7 cellular contexts compared by ENCODE assay signal in genomic region chr5:108728566-108729305, GRCh38. TPM values are rescaled to one million over a fixed set of nuclear protein-coding genes. Genes with fewer than 3 reads are reported as not detected.
A peak's percentile ranks its signal among the peaks of the same experiment; 100 is the strongest.
DNase-seq lines count a peak whose midpoint lies in the region; ATAC-seq lines count a peak whose summit lies in the region.

No MANE protein-coding gene starts in this region.

- H3K9me3 ChIP-seq in mucosa of rectum (ENCODE audit: control insufficient read depth in 2 of 2, low read length in 2 of 2): no peaks in the 10 kb centered on the region

- H3K27ac ChIP-seq in caudate nucleus (ENCODE audit: low read depth, low read length) (peak overlapping the region; percentile 65), mucosa of rectum (ENCODE audit: low read depth in 2 of 2, low read length in 2 of 2) (peak overlapping the region; percentile 92 to 93), substantia nigra (ENCODE audit: low read depth, low read length, poor library complexity, severe bottlenecking) (peak overlapping the region; percentile 84)

- peak overlapping the region; percentile 78 to 79 (median 79) for H3K4me3 Mint-ChIP-seq in T-cell

- POLR2A ChIA-PET in T-cell (lab: Charles Lee): interaction anchor here (0.6 to 1.0 kb wide), 6 partner anchors 14 to 1163 kb away, joined by 3 to 4 read pairs (median 4); partner anchors contain the start of gene FER (in 1 of the 2)

- peaks cover 4 to 13% of the 10 kb centered on the region in 2 donors for H3K4me1 ChIP-seq in mucosa of rectum (ENCODE audit: control insufficient read depth in 2 of 2, insufficient read depth in 2 of 2, low read length in 2 of 2)

- H3K4me3 ChIP-seq in mucosa of rectum (ENCODE audit: low read length in 2 of 2): peak overlapping the region; percentile 90 to 91

- ATAC-seq in GM19043 (IDR thresholded peaks at IDR 0.05; ENCODE audit: low read depth, unreplicated experiment): peak; percentile 25
- ATAC-seq in HG03039 (IDR thresholded peaks at IDR 0.05; ENCODE audit: unreplicated experiment): peak; percentile 39
- peak; percentile 59 to 92 (median 68) for ATAC-seq in T-cell (replicated peaks in 1 of 4)

- DNase-seq in T-cell: peak in 33 of 34 experiments; percentile 9 to 69 (median 53)
- DNase-seq in caudate nucleus (lab: John Stamatoyannopoulos, UW): no peak
- peak in 7 of 49 donors; percentile 12 to 40 (median 25) for DNase-seq in substantia nigra (lab: John Stamatoyannopoulos, UW)
- no peak for DNase-seq in NCI-H187 (lab: John Stamatoyannopoulos, UW)

- H3K36me3 Mint-ChIP-seq in T-cell: no peaks in the 10 kb centered on the region

- H3K27me3 ChIP-seq in mucosa of rectum (ENCODE audit: control insufficient read depth in 2 of 2, insufficient read depth in 2 of 2, low read length in 2 of 2): no peaks in the 10 kb centered on the region

- CTCF ChIA-PET in T-cell (lab: Charles Lee): interaction anchor here in 1 of 2 donors (0.6 to 1.3 kb wide), 4 partner anchors 11 to 645 kb away, joined by 3 to 9 read pairs (median 4); no protein-coding TSS in a partner anchor

- H3K4me1 Mint-ChIP-seq in T-cell: peaks cover 24 to 30% (median 27%) of the 10 kb centered on the region in 3 donors

- peak overlapping the region; percentile 78 to 97 for H3K9ac ChIP-seq in mucosa of rectum (ENCODE audit: low read depth in 1 of 2, low read length in 2 of 2)

- no peaks in the 10 kb centered on the region for H3K9me3 Mint-ChIP-seq in T-cell

- H3K27me3 Mint-ChIP-seq in T-cell: peaks cover 18 to 21% of the 10 kb centered on the region in 2 donors

- H3K36me3 ChIP-seq in mucosa of rectum (ENCODE audit: control insufficient read depth in 2 of 2, insufficient read depth in 2 of 2, low read length in 2 of 2): no peaks in the 10 kb centered on the region

- H3K27ac Mint-ChIP-seq in T-cell: peak overlapping the region; percentile 29 to 74

RNA-seq across cellular contexts. Expression of gene FER, which starts 19.0 kb away (rescaled TPM):
- 10 to 100 TPM in 3 of 5 donors, 1 to 10 TPM in 2; 7.0 to 19.6 (median 10.4) TPM for total RNA-seq in T-cell

Comparison
In these comparisons a context has a peak if more than half of its experiments do, and no peak if none do; other contexts are left out.
1. DNase-seq: peak in T-cell (33 of 34); none in caudate nucleus (0 of 61) and NCI-H187 (0 of 2).
2. Peak in every context shown above with its lines, with median percentiles within 50 percentile points of each other: ATAC-seq and H3K27ac ChIP-seq.